27 cellular contexts compared by ENCODE assay signal in genomic region chr1:232182206-232182605, GRCh38.
"Had no signal": no experiment of that assay in that cellular context is flagged by ENCODE, and none has a peak within 500 bp of the region (broad histone marks: within the 10 kb centered on the region; RNA-seq: fewer than 3 reads in every experiment).

No MANE protein-coding gene starts in this region.

- H3K9me3 Mint-ChIP-seq: stimulated activated effector memory CD8-positive, alpha-beta T cell treated with anti-CD3 and anti-CD28 coated beads, Interleukin-12 subunit alpha, Interleukin-12 subunit beta, amount 100 ng/mL, for 72 hours; stimulated activated memory B cell treated with anti-CD40 and anti-IgM and Interleukin-4, amounts not matched to agents 10 μg/mL and 1 μg/mL and 100 μg/mL, for 72 hours; stimulated activated naive CD8-positive, alpha-beta T cell treated with anti-CD3 and anti-CD28 coated beads, Interleukin-15, Interleukin-2, amounts not matched to agents 100 ng/mL and 50 ng/mL, for 24 hours had no signal

- H3K4me3 Mint-ChIP-seq: stimulated activated effector memory CD8-positive, alpha-beta T cell treated with anti-CD3 and anti-CD28 coated beads, Interleukin-12 subunit alpha, Interleukin-12 subunit beta, amount 100 ng/mL, for 72 hours; stimulated activated memory B cell treated with anti-CD40 and anti-IgM and Interleukin-4, amounts not matched to agents 10 μg/mL and 1 μg/mL and 100 μg/mL, for 72 hours; stimulated activated naive B cell treated with anti-CD40 and anti-IgM and Interleukin-4, amounts not matched to agents 10 μg/mL and 1 μg/mL and 100 μg/mL, for 72 hours; stimulated activated naive CD8-positive, alpha-beta T cell treated with anti-CD3 and anti-CD28 coated beads, Interleukin-15, amount 100 ng/mL, for 72 hours; stimulated activated naive CD8-positive, alpha-beta T cell treated with anti-CD3 and anti-CD28 coated beads, Interleukin-15, Interleukin-2, amounts not matched to agents 100 ng/mL and 50 ng/mL, for 24 hours had no signal

- H3K27me3 ChIP-seq: stomach, suprapubic skin, testis, thyroid gland, tibial artery, tibial nerve, transverse colon, upper lobe of left lung, upper lobe of right lung, uterus, vagina had no signal

- H3K27ac Mint-ChIP-seq: stimulated activated effector memory CD8-positive, alpha-beta T cell treated with anti-CD3 and anti-CD28 coated beads, Interleukin-12 subunit alpha, Interleukin-12 subunit beta, amount 100 ng/mL, for 72 hours; stimulated activated memory B cell treated with anti-CD40 and anti-IgM and Interleukin-4, amounts not matched to agents 10 μg/mL and 1 μg/mL and 100 μg/mL, for 72 hours; stimulated activated naive B cell treated with anti-CD40 and anti-IgM and Interleukin-4, amounts not matched to agents 10 μg/mL and 1 μg/mL and 100 μg/mL, for 72 hours; stimulated activated naive CD8-positive, alpha-beta T cell treated with anti-CD3 and anti-CD28 coated beads, Interleukin-15, Interleukin-2, amounts not matched to agents 100 ng/mL and 50 ng/mL, for 24 hours had no signal

- H3K27ac ChIP-seq: stomach, suprapubic skin, testis, thoracic aorta, thyroid gland, tibial artery, tibial nerve, transverse colon, upper lobe of left lung, upper lobe of right lung, uterus, vagina had no signal

- ATAC-seq: stimulated activated effector memory CD8-positive, alpha-beta T cell treated with anti-CD3 and anti-CD28 coated beads, Interleukin-12 subunit alpha, Interleukin-12 subunit beta, amount 100 ng/mL, for 72 hours; stimulated activated memory B cell treated with anti-CD40 and anti-IgM and Interleukin-4, amounts not matched to agents 10 μg/mL and 1 μg/mL and 100 μg/mL, for 72 hours; stimulated activated naive B cell treated with anti-CD40 and anti-IgM and Interleukin-4, amounts not matched to agents 10 μg/mL and 1 μg/mL and 100 μg/mL, for 72 hours; stimulated activated naive CD8-positive, alpha-beta T cell treated with anti-CD3 and anti-CD28 coated beads, Interleukin-15, Interleukin-2, amounts not matched to agents 100 U/mL and 50 U/mL, for 24 hours; upper lobe of right lung had no signal

- H3K4me3 ChIP-seq: stomach, suprapubic skin, testis, thoracic aorta, thyroid gland, tibial artery, tibial nerve, transverse colon, upper lobe of left lung, upper lobe of right lung, uterus, vagina had no signal

- H3K36me3 ChIP-seq: stomach, suprapubic skin, thoracic aorta, thyroid gland, tibial artery, tibial nerve, transverse colon, upper lobe of left lung, upper lobe of right lung, uterus, vagina had no signal

- H3K4me1 ChIP-seq: testis, transverse colon, upper lobe of left lung, upper lobe of right lung, uterus, vagina had no signal

- H3K4me1 Mint-ChIP-seq: stimulated activated memory B cell treated with anti-CD40 and anti-IgM and Interleukin-4, amounts not matched to agents 10 μg/mL and 1 μg/mL and 100 μg/mL, for 72 hours; stimulated activated naive B cell treated with anti-CD40 and anti-IgM and Interleukin-4, amounts not matched to agents 10 μg/mL and 1 μg/mL and 100 μg/mL, for 72 hours; stimulated activated naive CD8-positive, alpha-beta T cell treated with anti-CD3 and anti-CD28 coated beads, Interleukin-15, amount 100 ng/mL, for 72 hours had no signal

- DNase-seq: stimulated activated CD4-positive, alpha-beta T cell treated with anti-CD3 and anti-CD28 coated beads, Interleukin-2, amount 100 ng/mL, for 48 hours; stimulated activated CD4-positive, alpha-beta T cell treated with anti-CD3 and anti-CD28 coated beads, Interleukin-4, amount 100 ng/mL, for 1 hour; stimulated activated CD4-positive, alpha-beta T cell treated with anti-CD3 and anti-CD28 coated beads, Interleukin-4, amount 100 ng/mL, for 24 hours; stimulated activated CD4-positive, alpha-beta T cell treated with anti-CD3 and anti-CD28 coated beads, Interleukin-4, amount 100 ng/mL, for 4 hours; stimulated activated CD8-positive, alpha-beta memory T cell treated with anti-CD3 and anti-CD28 coated beads, Interleukin-4, amount 100 ng/mL, for 48 hours; stimulated activated naive B cell treated with anti-CD40 and anti-IgM and Interleukin-4, amounts not matched to agents 10 μg/mL and 1 μg/mL and 100 μg/mL, for 72 hours; stimulated activated naive CD4-positive, alpha-beta T cell; stimulated activated naive CD4-positive, alpha-beta T cell treated with Interleukin-2 at 50 U/mL for 16 hours; stimulated activated naive CD8-positive, alpha-beta T cell treated with anti-CD3 and anti-CD28 coated beads, Interleukin-15, amount 100 ng/mL, for 72 hours; stimulated activated naive CD8-positive, alpha-beta T cell treated with anti-CD3 and anti-CD28 coated beads, Interleukin-15, Interleukin-2, amounts not matched to agents 100 U/mL and 50 U/mL, for 24 hours; stomach; substantia nigra; testis; thyroid gland; tibial artery; transverse colon; trophoblast cell; upper lobe of left lung; upper lobe of right lung; uterus had no signal

- H3K36me3 Mint-ChIP-seq: stimulated activated effector memory CD8-positive, alpha-beta T cell treated with anti-CD3 and anti-CD28 coated beads, Interleukin-12 subunit alpha, Interleukin-12 subunit beta, amount 100 ng/mL, for 72 hours; stimulated activated memory B cell treated with anti-CD40 and anti-IgM and Interleukin-4, amounts not matched to agents 10 μg/mL and 1 μg/mL and 100 μg/mL, for 72 hours; stimulated activated naive B cell treated with anti-CD40 and anti-IgM and Interleukin-4, amounts not matched to agents 10 μg/mL and 1 μg/mL and 100 μg/mL, for 72 hours had no signal

- H3K9me3 ChIP-seq: stomach, suprapubic skin, testis, thoracic aorta, thyroid gland, tibial artery, tibial nerve, transverse colon, upper lobe of left lung, upper lobe of right lung, uterus, vagina had no signal
